ENCODE assay signal across 10 cellular contexts in genomic region chr1:54404263-54404662, GRCh38. TPM values are rescaled to one million over a fixed set of nuclear protein-coding genes. Genes with fewer than 3 reads are reported as not detected.
DNase-seq lines count a peak whose midpoint lies in the region; ATAC-seq and TF ChIP-seq lines count a peak whose summit lies in the region.
"Had no signal": no experiment of that assay in that cellular context is flagged by ENCODE, and none has a peak within 500 bp of the region (broad histone marks: within the 10 kb centered on the region; RNA-seq: fewer than 3 reads in every experiment).

No MANE protein-coding gene starts in this region.

- WGBS in thyroid gland, 2 donors = 71 to 74% methylated on average over 11 of the region's 11 CpGs

- no peaks in the 10 kb centered on the region for H3K9me3 ChIP-seq in CD4-positive, alpha-beta T cell (ENCODE audit: control insufficient read depth, low read length)
- H3K9me3 ChIP-seq in OCI-LY7 (ENCODE audit: low read length) (no peaks in the 10 kb centered on the region), thyroid gland (no peaks in the 10 kb centered on the region)
- H3K9me3 ChIP-seq: right atrium auricular region had no signal

- CTCF ChIA-PET in CD4-positive, alpha-beta T cell (lab: Charles Lee) = interaction anchor here (1.9 kb wide), 1 partner anchor 85 kb away, joined by 13 read pairs; no protein-coding TSS in a partner anchor
- CTCF ChIA-PET in OCI-LY7 (lab: Charles Lee; ENCODE audit: unreplicated experiment) = interaction anchor here (0.5 to 0.6 kb wide), 2 partner anchors 46 to 94 kb away, joined by 4 to 5 read pairs; no protein-coding TSS in a partner anchor

- H3K36me3 ChIP-seq in OCI-LY7 (ENCODE audit: insufficient read depth, low read length) (peaks cover 44% of the 10 kb centered on the region), thyroid gland (peaks cover 8 to 15% of the 10 kb centered on the region in 2 donors)

- intact Hi-C loops in CD4-positive, alpha-beta T cell (cut with DNase I, micrococcal nuclease) = loop anchor here (2.0 to 10.0 kb wide), 4 partner anchors 122 to 457 kb away; partner anchors contain the start of genes IFT25 (in 1 of the 2), LRRC42 (in 1 of the 2), TCEANC2 (in 1 of the 2) and TMEM59 (in 1 of the 2)
- intact Hi-C loops in OCI-LY7 (cut with micrococcal nuclease; ENCODE audit: unreplicated experiment) = no loop called here
- intact Hi-C loops in thyroid gland (cut with DNase I) = no loop called here

- H2AFZ ChIP-seq in OCI-LY7 (ENCODE audit: low read length) = no peak overlapping the region

- no peaks in the 10 kb centered on the region; the same call in 1 of the 2 replicates for H4K20me1 ChIP-seq in OCI-LY7 (ENCODE audit: insufficient read depth, low read length)

- POLR2A ChIA-PET in CD4-positive, alpha-beta T cell (lab: Charles Lee) = interaction anchor here (1.0 to 1.6 kb wide), 2 partner anchors 204 to 351 kb away, joined by 3 to 9 read pairs; partner anchors contain the start of genes CYB5RL, MRPL37, TCEANC2 and TMEM59
- POLR2A ChIA-PET in OCI-LY7 (lab: Charles Lee) = interaction anchor here (0.8 to 0.9 kb wide), 2 partner anchors 10 to 133 kb away, joined by 3 read pairs; no protein-coding TSS in a partner anchor

- H3K9me3 Mint-ChIP-seq in CD4-positive, alpha-beta T cell = no peaks in the 10 kb centered on the region
- H3K9me3 Mint-ChIP-seq in endothelial cell (ENCODE audit: unreplicated experiment) (no peaks in the 10 kb centered on the region), osteocyte (ENCODE audit: unreplicated experiment) (no peaks in the 10 kb centered on the region)

- H3K27ac ChIP-seq in CD4-positive, alpha-beta T cell (ENCODE audit: low read depth, low read length) = no peak overlapping the region
- H3K27ac ChIP-seq in OCI-LY7 (ENCODE audit: low read depth, low read length, poor library complexity, severe bottlenecking) (peak overlapping the region; percentile 13), thyroid gland (no peak overlapping the region)

- no TSS peak for BruUV-seq in OCI-LY7 (replicated peaks; lab: Mats Ljungman, UMichigan)

- peaks cover 44% of the 10 kb centered on the region for H3K4me1 ChIP-seq in OCI-LY7 (ENCODE audit: insufficient read depth, low read length, poor library complexity, severe bottlenecking)
- H3K4me1 ChIP-seq in thyroid gland = peaks cover 25 to 39% of the 10 kb centered on the region in 2 donors

- no peak for TF ChIP-seq POLR2A in thyroid gland (IDR thresholded peaks at IDR 0.05)

- peaks cover 77% of the 10 kb centered on the region for H3K4me1 Mint-ChIP-seq in CD4-positive, alpha-beta T cell (ENCODE audit: low read depth)
- H3K4me1 Mint-ChIP-seq in endothelial cell (ENCODE audit: unreplicated experiment) (peaks cover 64% of the 10 kb centered on the region), osteocyte (ENCODE audit: unreplicated experiment) (peaks cover 38% of the 10 kb centered on the region)

- H3K4me2 ChIP-seq in OCI-LY7 (ENCODE audit: low read length) = peak overlapping the region; percentile 82

- peaks cover 58% of the 10 kb centered on the region for H3K36me3 Mint-ChIP-seq in CD4-positive, alpha-beta T cell (ENCODE audit: low read depth)
- peaks cover 40% of the 10 kb centered on the region for H3K36me3 Mint-ChIP-seq in endothelial cell (ENCODE audit: low read depth, unreplicated experiment)
- peaks cover 28% of the 10 kb centered on the region for H3K36me3 Mint-ChIP-seq in osteocyte (ENCODE audit: unreplicated experiment)

- peak overlapping the region; percentile 73 for H3K4me3 ChIP-seq in OCI-LY7 (ENCODE audit: low read depth, low read length, poor library complexity, severe bottlenecking)
- no peak overlapping the region for H3K4me3 ChIP-seq in thyroid gland (replicated peaks in 1 of 3)

- H3K27ac Mint-ChIP-seq in CD4-positive, alpha-beta T cell = peak overlapping the region; percentile 85
- peak overlapping the region; percentile 42 for H3K27ac Mint-ChIP-seq in endothelial cell (ENCODE audit: unreplicated experiment)
- no peak overlapping the region for H3K27ac Mint-ChIP-seq in osteocyte (ENCODE audit: unreplicated experiment)

- H3K79me2 ChIP-seq in OCI-LY7 (ENCODE audit: insufficient read depth, low read depth, low read length) = peaks cover 12% of the 10 kb centered on the region; the same call in 1 of the 2 replicates

- peak overlapping the region; percentile 92 for H3K4me3 Mint-ChIP-seq in CD4-positive, alpha-beta T cell
- H3K4me3 Mint-ChIP-seq in endothelial cell (ENCODE audit: unreplicated experiment) (peak overlapping the region; percentile 92), osteocyte (ENCODE audit: unreplicated experiment) (peak overlapping the region; percentile 77)

- no peak for TF ChIP-seq CTCF in CD4-positive, alpha-beta T cell (IDR thresholded peaks at IDR 0.05)
- TF ChIP-seq CTCF in OCI-LY7 (conservative IDR thresholded peaks at IDR 0.05; ENCODE audit: low read length) (no peak), endothelial cell (IDR thresholded peaks at IDR 0.05; ENCODE audit: unreplicated experiment) (no peak), osteocyte (IDR thresholded peaks at IDR 0.05) (no peak), thyroid gland (IDR thresholded peaks at IDR 0.05) (no peak)

- no peak for ATAC-seq in CD4-positive, alpha-beta T cell (ENCODE audit: poor library complexity)

- DNase-seq in CD4-positive, alpha-beta T cell = no peak
- no peak for DNase-seq in OCI-LY7 (ENCODE audit: low spot score)
- no peak for DNase-seq in endothelial cell (ENCODE audit: low spot score)
- DNase-seq in osteocyte (ENCODE audit: extremely low spot score, unreplicated experiment) = no peak
- DNase-seq in hippocampal formation (lab: John Stamatoyannopoulos, UW) = no peak
- no peak for DNase-seq in thyroid gland
- DNase-seq in middle frontal gyrus (ENCODE audit: extremely low spot score, low spot score) = no peak
- no peak for DNase-seq in NCI-H446 treated with DMSO at 0.1 percent for 48 hours (lab: John Stamatoyannopoulos, UW)
- DNase-seq: NCI-H748 treated with DMSO at 0.1 percent for 48 hours had no signal

- H3K27me3 Mint-ChIP-seq in CD4-positive, alpha-beta T cell = no peaks in the 10 kb centered on the region
- H3K27me3 Mint-ChIP-seq in endothelial cell (ENCODE audit: unreplicated experiment) = peaks cover 3% of the 10 kb centered on the region
- no peaks in the 10 kb centered on the region for H3K27me3 Mint-ChIP-seq in osteocyte (ENCODE audit: unreplicated experiment)

- H3K9me2 ChIP-seq in OCI-LY7 (ENCODE audit: insufficient read depth, low read length) = no peaks in the 10 kb centered on the region

- H3K27me3 ChIP-seq in CD4-positive, alpha-beta T cell (ENCODE audit: control insufficient read depth, insufficient read depth, low read length) = no peaks in the 10 kb centered on the region
- no peaks in the 10 kb centered on the region for H3K27me3 ChIP-seq in thyroid gland
- H3K27me3 ChIP-seq: right atrium auricular region had no signal

RNA-seq across cellular contexts. Expression of gene SSBP3, which starts 1.9 kb away (rescaled TPM):
- total RNA-seq in CD4-positive, alpha-beta T cell = 10 to 100 TPM; 50.6 to 52.4 TPM
- 11.2 and 16.5 TPM in 2 replicates for total RNA-seq in OCI-LY7 (2014; rRNA removed; shearing (Covaris generic))
- total RNA-seq in OCI-LY7 (2022) (44.9 and 53.2 TPM in 2 replicates), endothelial cell (ENCODE audit: unreplicated experiment) (142 TPM), osteocyte (56.4 and 68.1 TPM in 2 replicates), thyroid gland (10 to 100 TPM; 15.4 to 23.0 (median 18.2) TPM)

Comparison
In these comparisons a context has a peak if more than half of its experiments do, and no peak if none do; other contexts are left out.
1. intact Hi-C loops: an anchor here in CD4-positive, alpha-beta T cell (2.0 to 10.0 kb wide); none called in OCI-LY7 and thyroid gland.